Comparison of ENCODE assay signal across 1 cellular context in the genomic region with DNA sequence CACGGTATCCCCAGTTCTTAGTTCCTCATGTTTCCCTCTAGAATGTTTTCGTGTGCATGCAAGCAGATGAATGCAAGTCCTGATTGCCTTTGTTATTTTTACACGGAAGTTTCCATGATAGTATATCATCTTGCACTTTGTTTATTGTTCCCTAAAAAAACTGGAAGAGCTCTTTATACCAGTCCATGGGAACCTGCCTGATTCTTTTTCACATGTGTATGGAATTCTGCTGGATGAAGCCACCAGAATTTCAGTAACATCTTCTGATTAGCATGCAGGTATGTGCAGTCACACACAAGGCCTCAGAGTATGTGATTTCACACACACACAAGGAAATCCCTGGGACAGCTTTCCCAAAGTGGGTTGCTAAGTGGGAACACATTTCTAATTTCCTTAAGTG.
TF ChIP-seq lines count a peak whose summit lies in the region.

No MANE protein-coding gene starts in this region.

TF ChIP-seq in SK-N-SH, 30 proteins besides CTCF, POLR2A, EP300 and RAD21 (continued from another document):
- TF ChIP-seq, protein P1, sequence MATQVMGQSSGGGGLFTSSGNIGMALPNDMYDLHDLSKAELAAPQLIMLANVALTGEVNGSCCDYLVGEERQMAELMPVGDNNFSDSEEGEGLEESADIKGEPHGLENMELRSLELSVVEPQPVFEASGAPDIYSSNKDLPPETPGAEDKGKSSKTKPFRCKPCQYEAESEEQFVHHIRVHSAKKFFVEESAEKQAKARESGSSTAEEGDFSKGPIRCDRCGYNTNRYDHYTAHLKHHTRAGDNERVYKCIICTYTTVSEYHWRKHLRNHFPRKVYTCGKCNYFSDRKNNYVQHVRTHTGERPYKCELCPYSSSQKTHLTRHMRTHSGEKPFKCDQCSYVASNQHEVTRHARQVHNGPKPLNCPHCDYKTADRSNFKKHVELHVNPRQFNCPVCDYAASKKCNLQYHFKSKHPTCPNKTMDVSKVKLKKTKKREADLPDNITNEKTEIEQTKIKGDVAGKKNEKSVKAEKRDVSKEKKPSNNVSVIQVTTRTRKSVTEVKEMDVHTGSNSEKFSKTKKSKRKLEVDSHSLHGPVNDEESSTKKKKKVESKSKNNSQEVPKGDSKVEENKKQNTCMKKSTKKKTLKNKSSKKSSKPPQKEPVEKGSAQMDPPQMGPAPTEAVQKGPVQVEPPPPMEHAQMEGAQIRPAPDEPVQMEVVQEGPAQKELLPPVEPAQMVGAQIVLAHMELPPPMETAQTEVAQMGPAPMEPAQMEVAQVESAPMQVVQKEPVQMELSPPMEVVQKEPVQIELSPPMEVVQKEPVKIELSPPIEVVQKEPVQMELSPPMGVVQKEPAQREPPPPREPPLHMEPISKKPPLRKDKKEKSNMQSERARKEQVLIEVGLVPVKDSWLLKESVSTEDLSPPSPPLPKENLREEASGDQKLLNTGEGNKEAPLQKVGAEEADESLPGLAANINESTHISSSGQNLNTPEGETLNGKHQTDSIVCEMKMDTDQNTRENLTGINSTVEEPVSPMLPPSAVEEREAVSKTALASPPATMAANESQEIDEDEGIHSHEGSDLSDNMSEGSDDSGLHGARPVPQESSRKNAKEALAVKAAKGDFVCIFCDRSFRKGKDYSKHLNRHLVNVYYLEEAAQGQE (IDR thresholded peaks at IDR 0.05; ENCODE audit: low read depth, low read length) = no peak
- no peak for TF ChIP-seq SMC3 (IDR thresholded peaks at IDR 0.05; ENCODE audit: low read depth, low read length)
- no peak for TF ChIP-seq YY1 (IDR thresholded peaks at IDR 0.05; ENCODE audit: low read depth)
- TF ChIP-seq TAF1 (IDR thresholded peaks at IDR 0.05; ENCODE audit: borderline replicate concordance, low read depth, low read length) = no peak
- no peak for TF ChIP-seq TEAD4 (IDR thresholded peaks at IDR 0.05; ENCODE audit: borderline replicate concordance, insufficient read depth)
